ENCODE assay signal across 1 cellular context in genomic region chr14:104583424-104584114, GRCh38.
TF ChIP-seq lines count a peak whose summit lies in the region.

No MANE protein-coding gene starts in this region.

TF ChIP-seq in HEK293, 187 proteins besides CTCF, POLR2A, EP300 and RAD21 (continued from another document):
- no peak for TF ChIP-seq SP7 (tag by site-specific recombination; IDR thresholded peaks at IDR 0.05)
- no peak for TF ChIP-seq ZNF610 (tag by site-specific recombination; IDR thresholded peaks at IDR 0.05; ENCODE audit: borderline replicate concordance)
- no peak for TF ChIP-seq ZNF704 (tag by site-specific recombination; IDR thresholded peaks at IDR 0.05)
- peak; percentile 27; the same call in 1 of the 2 replicates for TF ChIP-seq ZBTB10 (tag by site-specific recombination; IDR thresholded peaks at IDR 0.05)
- no peak for TF ChIP-seq RBAK (tag by site-specific recombination; IDR thresholded peaks at IDR 0.05)
- no peak for TF ChIP-seq ZNF140 (tag by site-specific recombination; IDR thresholded peaks at IDR 0.05)
- no peak for TF ChIP-seq KLF8 (tag by site-specific recombination; IDR thresholded peaks at IDR 0.05)
- TF ChIP-seq ZNF37A (tag by site-specific recombination; IDR thresholded peaks at IDR 0.05) = no peak
- no peak for TF ChIP-seq ZNF530 (tag by site-specific recombination; IDR thresholded peaks at IDR 0.05; ENCODE audit: low read depth)
- no peak for TF ChIP-seq ZNF341 (tag by site-specific recombination; IDR thresholded peaks at IDR 0.05; ENCODE audit: low read depth)
- no peak for TF ChIP-seq ZNF639 (tag by site-specific recombination; IDR thresholded peaks at IDR 0.05)
- no peak for TF ChIP-seq ZNF596 (tag by site-specific recombination; IDR thresholded peaks at IDR 0.05)
- no peak for TF ChIP-seq ZBTB17 (tag by site-specific recombination; IDR thresholded peaks at IDR 0.05)
- peak; percentile 68 for TF ChIP-seq ZFHX2 (tag by site-specific recombination; conservative IDR thresholded peaks at IDR 0.05)
- TF ChIP-seq ZNF324 (tag by site-specific recombination; IDR thresholded peaks at IDR 0.05) = no peak
TF ChIP-seq in HEK293: peak in this region for 7.
